Comparison of ENCODE assay signal across 22 cellular contexts in the genomic region with DNA sequence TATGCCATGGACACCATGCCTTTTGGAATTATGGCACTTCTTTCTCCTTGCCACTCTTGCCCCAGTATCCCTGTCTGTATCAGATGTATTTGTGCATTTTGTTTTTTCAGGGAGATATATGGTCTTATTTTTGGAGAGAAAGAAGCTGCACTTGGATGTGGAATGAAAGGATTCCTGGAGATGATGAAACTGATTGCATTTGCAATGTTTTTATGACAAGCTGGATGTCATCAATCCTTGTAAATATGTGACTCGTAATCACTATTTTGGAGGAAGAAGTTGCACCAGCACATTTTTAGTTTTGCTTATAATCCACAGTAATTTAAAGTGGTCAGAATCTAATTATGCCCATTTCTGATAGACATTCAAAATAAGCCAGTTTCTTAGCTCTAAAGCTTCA.
"Had no signal": no experiment of that assay in that cellular context is flagged by ENCODE, and none has a peak within 500 bp of the region (broad histone marks: within the 10 kb centered on the region; RNA-seq: fewer than 3 reads in every experiment).

No MANE protein-coding gene starts in this region.

- ATAC-seq: heart right ventricle; mucosa of descending colon; naive thymus-derived CD4-positive, alpha-beta T cell had no signal

- H3K4me3 ChIP-seq: adrenal gland, breast epithelium, heart right ventricle, mucosa of descending colon, prostate gland, right atrium auricular region, smooth muscle cell, stomach, thoracic aorta, upper lobe of left lung had no signal

- DNase-seq: activated CD4-positive, alpha-beta T cell treated with anti-CD3 and anti-CD28 coated beads for 1 hour; activated CD8-positive, alpha-beta memory T cell treated with anti-CD3 and anti-CD28 coated beads for 24 hours; activated CD8-positive, alpha-beta memory T cell treated with anti-CD3 and anti-CD28 coated beads, Interleukin-2, amount 50 U/mL, for 48 hours; activated gamma-delta T cell; adrenal gland; cerebellar nuclear complex; effector memory CD4-positive, alpha-beta T cell; heart right ventricle; immature natural killer cell; mesenchymal stem cell; mucosa of descending colon; naive thymus-derived CD4-positive, alpha-beta T cell; stimulated activated CD4-positive, alpha-beta T cell treated with anti-CD3 and anti-CD28 coated beads, Interleukin-4, amount 100 ng/mL, for 1 hour; stomach; SW 1271; upper lobe of left lung; WERI-Rb-1 had no signal
